ENCODE assay signal across 8 cellular contexts in the genomic region with DNA sequence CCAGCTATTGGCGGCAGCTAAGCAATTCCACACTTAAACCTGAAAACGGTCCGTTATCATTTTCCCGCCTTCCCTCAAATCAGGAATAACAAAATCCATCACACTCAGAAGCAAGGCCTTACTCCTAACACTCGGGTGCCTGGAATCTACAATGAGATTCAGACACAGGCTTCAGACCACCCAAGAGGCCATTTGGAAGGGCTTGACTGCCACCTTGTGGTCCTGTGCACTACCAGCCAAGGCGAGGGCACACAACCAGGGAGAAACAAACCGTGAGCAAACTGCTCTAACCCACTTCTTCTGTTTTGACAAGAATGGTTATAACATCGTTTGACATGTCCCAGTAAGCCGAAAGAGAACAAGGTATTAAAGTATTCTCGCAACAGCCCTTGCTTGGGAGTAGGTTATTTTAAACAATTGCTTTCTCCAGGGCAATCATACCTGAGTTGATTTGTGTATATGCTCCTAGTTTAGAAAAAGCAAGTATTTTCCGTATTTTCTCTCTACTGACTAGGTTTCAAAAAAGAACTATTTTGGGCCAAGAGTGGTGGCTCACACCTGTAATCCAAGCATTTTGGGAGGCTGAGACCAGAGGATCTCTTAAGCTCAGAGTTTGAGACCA. TPM values are rescaled to one million over a fixed set of nuclear protein-coding genes. Genes with fewer than 3 reads are reported as not detected.
DNase-seq lines count a peak whose midpoint lies in the region; ATAC-seq and TF ChIP-seq lines count a peak whose summit lies in the region.

No MANE protein-coding gene starts in this region.

- no peaks in the 10 kb centered on the region for H3K9me3 Mint-ChIP-seq in T-helper 1 cell treated with Interleukin-12 subunit alpha and Interleukin-12 subunit beta and Interleukin-4 antibody, amounts not matched to agents 30 μg/mL and 1 μg/mL, for 36 hours
- no peaks in the 10 kb centered on the region for H3K9me3 Mint-ChIP-seq in chondrocyte (ENCODE audit: low read depth)

- peak; percentile 89 for TF ChIP-seq CTCF in chondrocyte (IDR thresholded peaks at IDR 0.05)
- TF ChIP-seq CTCF in lower lobe of right lung (IDR thresholded peaks at IDR 0.05), result peak; percentile 76

- intact Hi-C loops in lower lobe of right lung (cut with DNase I), result no loop called here

- no peak overlapping the region for H3K27ac ChIP-seq in lower lobe of right lung

- H3K27me3 Mint-ChIP-seq in T-helper 1 cell treated with Interleukin-12 subunit alpha and Interleukin-12 subunit beta and Interleukin-4 antibody, amounts not matched to agents 30 μg/mL and 1 μg/mL, for 36 hours (ENCODE audit: low read depth), result peaks cover 6% of the 10 kb centered on the region
- H3K27me3 Mint-ChIP-seq in chondrocyte (ENCODE audit: low read depth), result peaks cover 26% of the 10 kb centered on the region

- DNase-seq in GDM1 (lab: John Stamatoyannopoulos, UW) (peak; percentile 37), MG63 (peak; percentile 3), chondrocyte (ENCODE audit: low spot score) (no peak), lower lobe of right lung (no peak)
- peak; percentile 1 for DNase-seq in stimulated activated naive CD4-positive, alpha-beta T cell treated with Interleukin-2 at 50 U/mL for 16 hours (lab: John Stamatoyannopoulos, UW)

- no peaks in the 10 kb centered on the region for H3K4me1 Mint-ChIP-seq in T-helper 1 cell treated with Interleukin-12 subunit alpha and Interleukin-12 subunit beta and Interleukin-4 antibody, amounts not matched to agents 30 μg/mL and 1 μg/mL, for 36 hours (ENCODE audit: low read depth)
- no peaks in the 10 kb centered on the region for H3K4me1 Mint-ChIP-seq in chondrocyte (ENCODE audit: low read depth)

- no peak overlapping the region for H3K4me3 ChIP-seq in MG63
- no peak overlapping the region for H3K4me3 ChIP-seq in lower lobe of right lung

- no peaks in the 10 kb centered on the region for H3K9me3 ChIP-seq in MG63
- no peaks in the 10 kb centered on the region for H3K9me3 ChIP-seq in lower lobe of right lung

- H3K27me3 ChIP-seq in MG63, result no peaks in the 10 kb centered on the region
- H3K27me3 ChIP-seq in lower lobe of right lung (ENCODE audit: low read depth), result no peaks in the 10 kb centered on the region

- H3K27ac Mint-ChIP-seq in T-helper 1 cell treated with Interleukin-12 subunit alpha and Interleukin-12 subunit beta and Interleukin-4 antibody, amounts not matched to agents 30 μg/mL and 1 μg/mL, for 36 hours, result peak overlapping the region; percentile 5
- H3K27ac Mint-ChIP-seq in chondrocyte (ENCODE audit: unreplicated experiment), result no peak overlapping the region

- no peak overlapping the region for H3K4me3 Mint-ChIP-seq in T-helper 1 cell treated with Interleukin-12 subunit alpha and Interleukin-12 subunit beta and Interleukin-4 antibody, amounts not matched to agents 30 μg/mL and 1 μg/mL, for 36 hours
- H3K4me3 Mint-ChIP-seq in chondrocyte (ENCODE audit: unreplicated experiment), result no peak overlapping the region

- H3K4me1 ChIP-seq in lower lobe of right lung, result no peaks in the 10 kb centered on the region

- ATAC-seq in GM21619 (IDR thresholded peaks at IDR 0.05; ENCODE audit: unreplicated experiment) (peak; percentile 81), lower lobe of right lung (peak; percentile 71 to 77), HG03108 (IDR thresholded peaks at IDR 0.05; ENCODE audit: unreplicated experiment) (no peak)

- peaks cover 5% of the 10 kb centered on the region for H3K36me3 Mint-ChIP-seq in T-helper 1 cell treated with Interleukin-12 subunit alpha and Interleukin-12 subunit beta and Interleukin-4 antibody, amounts not matched to agents 30 μg/mL and 1 μg/mL, for 36 hours (ENCODE audit: low read depth)
- H3K36me3 Mint-ChIP-seq in chondrocyte (ENCODE audit: low read depth), result peaks cover 7% of the 10 kb centered on the region

- H3K36me3 ChIP-seq in MG63 (no peaks in the 10 kb centered on the region), lower lobe of right lung (peaks cover 18% of the 10 kb centered on the region)

RNA-seq across cellular contexts. Expression of a gene that starts 40.1 kb away (rescaled TPM):
- total RNA-seq in MG63 (2014; rRNA removed; shearing (Covaris generic); ENCODE audit: low replicate concordance), result not detected in 2 replicates
- total RNA-seq in chondrocyte (not detected in 3 replicates), lower lobe of right lung (not detected)

RNA-seq across cellular contexts. Expression of a gene that starts 41.0 kb away (rescaled TPM):
- 10.8 and 13.9 TPM in 2 replicates for total RNA-seq in MG63 (2014; rRNA removed; shearing (Covaris generic); ENCODE audit: low replicate concordance)
- total RNA-seq in chondrocyte (28.9 to 35.5 TPM (median 34.4 TPM) in 3 replicates), lower lobe of right lung (35.7 TPM)

Comparison
In these comparisons a context has a peak if more than half of its experiments do, and no peak if none do; other contexts are left out.
1. DNase-seq: peak in GDM1 (single experiment), MG63 (single experiment) and stimulated activated naive CD4-positive, alpha-beta T cell treated with Interleukin-2 at 50 U/mL for 16 hours (single experiment); none in chondrocyte (single experiment) and lower lobe of right lung (single experiment).